Comparison of ENCODE assay signal across 33 cellular contexts in the genomic region with DNA sequence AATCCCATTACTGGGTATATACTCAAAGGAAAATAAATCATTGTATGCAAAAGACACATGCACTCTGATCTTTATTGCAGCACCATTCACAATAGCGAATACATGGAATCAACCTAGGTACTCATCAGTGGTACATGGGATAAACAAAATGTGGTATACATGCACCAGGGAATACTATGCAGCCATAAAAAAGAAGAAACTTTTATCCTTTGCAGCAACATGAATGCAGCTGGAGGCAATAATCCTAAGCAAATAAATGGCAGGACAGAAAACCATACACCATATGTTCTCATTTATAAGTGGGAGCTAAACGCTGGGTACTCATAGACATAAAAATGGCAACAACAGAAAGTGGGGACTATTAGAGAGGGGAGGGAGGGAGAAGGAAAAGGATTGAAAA. TPM values are rescaled to one million over a fixed set of nuclear protein-coding genes. Genes with fewer than 3 reads are reported as not detected.
DNase-seq lines count a peak whose midpoint lies in the region; ATAC-seq, FAIRE-seq and TF ChIP-seq lines count a peak whose summit lies in the region.
"Had no signal": no experiment of that assay in that cellular context is flagged by ENCODE, and none has a peak within 500 bp of the region (broad histone marks: within the 10 kb centered on the region; RNA-seq: fewer than 3 reads in every experiment).

No MANE protein-coding gene starts in this region.

- H4K20me1 ChIP-seq in K562 (replicated peaks; ENCODE audit: control insufficient read depth, insufficient read depth, low read length) = no peaks in the 10 kb centered on the region
- H4K20me1 ChIP-seq: BLaER1 had no signal

- no peaks in the 10 kb centered on the region for H3K27me3 ChIP-seq in K562 (ENCODE audit: control insufficient read depth in 2 of 2, insufficient read depth in 2 of 2, low read length in 2 of 2)
- H3K27me3 ChIP-seq: BE2C; BLaER1; BLaER1 treated with 17β-estradiol and CSF1 and Interleukin-3, amounts not matched to agents 10 nM and 100 nM had no signal

- in situ Hi-C loops in K562 (cut with MboI) = no loop called here

- TF ChIP-seq POLR2A in A549 (IDR thresholded peaks at IDR 0.05; ENCODE audit: low read length) = no peak
- no peak for TF ChIP-seq POLR2A in K562 (conservative IDR thresholded peaks at IDR 0.05)

- H3K9me3 Mint-ChIP-seq in activated naive CD4-positive, alpha-beta T cell treated with anti-CD3 and anti-CD28 coated beads, Interleukin-2, amount 50 U/mL, for 72 hours = no peaks in the 10 kb centered on the region
- H3K9me3 Mint-ChIP-seq: CD14-positive monocyte; CD4-positive, alpha-beta T cell; CD8-positive, alpha-beta memory T cell had no signal

- TF ChIP-seq CTCF in A549 (IDR thresholded peaks at IDR 0.05) = no peak
- TF ChIP-seq CTCF in HEK293 (tag by site-specific recombination; IDR thresholded peaks at IDR 0.05) = no peak
- no peak for TF ChIP-seq CTCF in K562 (IDR thresholded peaks at IDR 0.05 in 2 of 3, conservative IDR thresholded peaks at IDR 0.05 in 1 of 3; ENCODE audit: insufficient read depth in 2 of 3, low read depth in 1 of 3, low read length in 3 of 3)

- CTCF ChIA-PET in A549 (lab: Yijun Ruan, JAX) = interaction anchor here (2.1 kb wide), 1 partner anchor 12 kb away, joined by 5 read pairs; no protein-coding TSS in a partner anchor
- CTCF ChIA-PET in HEK293 (lab: Yijun Ruan, JAX) = no interaction called here
- CTCF ChIA-PET in K562 (lab: Yijun Ruan, JAX; ENCODE audit: low intra/inter-chr PET ratio) = no interaction called here

- POLR2A ChIA-PET in A549 (lab: Yijun Ruan, JAX) (no interaction called here), HEK293 (lab: Yijun Ruan, JAX) (no interaction called here), K562 (lab: Yijun Ruan, JAX) (no interaction called here)

- peaks cover 38 to 42% of the 10 kb centered on the region in 2 experiments for H3K36me3 ChIP-seq in HEK293 (ENCODE audit: control insufficient read depth in 2 of 2, insufficient read depth in 1 of 2, low read length in 2 of 2)
- H3K36me3 ChIP-seq in K562 (ENCODE audit: control insufficient read depth, insufficient read depth, low read length) = peaks cover 70% of the 10 kb centered on the region

- intact Hi-C loops in K562 (cut with micrococcal nuclease) = no loop called here

- BruUV-seq in K562 (replicated peaks; lab: Mats Ljungman, UMichigan) = no TSS peak

- H3K36me3 Mint-ChIP-seq in activated naive CD4-positive, alpha-beta T cell treated with anti-CD3 and anti-CD28 coated beads, Interleukin-2, amount 50 U/mL, for 72 hours = peaks cover 13 to 28% of the 10 kb centered on the region in 2 donors

- FAIRE-seq in A549 (lab: Jason Lieb, UNC) (no peak), K562 (lab: Jason Lieb, UNC) (no peak)
- FAIRE-seq: D721Med had no signal

- H3K27ac ChIP-seq in A549 (no peak overlapping the region), HEK293 (ENCODE audit: extremely low read depth, low read depth, low read length) (no peak overlapping the region), K562 (ENCODE audit: extremely low read depth, low read depth, low read length) (no peak overlapping the region)
- H3K27ac ChIP-seq: 22Rv1; BLaER1; BLaER1 treated with 17β-estradiol and CSF1 and Interleukin-3, amounts not matched to agents 10 nM and 100 nM; C4-2B had no signal

- TF ChIP-seq RAD21 in A549 (conservative IDR thresholded peaks at IDR 0.05 in 1 of 2, IDR thresholded peaks at IDR 0.05 in 1 of 2) = no peak
- no peak for TF ChIP-seq RAD21 in K562 (CRISPR knock-in tag; conservative IDR thresholded peaks at IDR 0.05 in 1 of 2, IDR thresholded peaks at IDR 0.05 in 1 of 2)

- H3K9me3 ChIP-seq in A549 = no peaks in the 10 kb centered on the region
- H3K9me3 ChIP-seq in HEK293 (ENCODE audit: control insufficient read depth, insufficient read depth, low read depth, low read length) = no peaks in the 10 kb centered on the region
- no peaks in the 10 kb centered on the region for H3K9me3 ChIP-seq in K562 (replicated peaks; ENCODE audit: control insufficient read depth, insufficient read depth, low read depth, low read length)
- H3K9me3 ChIP-seq: BE2C, Caco-2 had no signal

- no peak overlapping the region for H3K4me2 ChIP-seq in A549
- no peak overlapping the region for H3K4me2 ChIP-seq in K562 (ENCODE audit: insufficient read depth, low read length)
- H3K4me2 ChIP-seq: BLaER1; BLaER1 treated with 17β-estradiol and CSF1 and Interleukin-3, amounts not matched to agents 10 nM and 100 nM had no signal

- DNase-seq in A549 (ENCODE audit: low read depth in 1 of 2, low spot score in 1 of 2) (no peak), K562 (ENCODE audit: extremely low read depth in 1 of 4, low spot score in 3 of 4) (no peak), NCI-H2227 (lab: John Stamatoyannopoulos, UW; ENCODE audit: unreplicated experiment) (no peak), left lobe of liver (ENCODE audit: low spot score) (no peak)
- no peak for DNase-seq in activated naive CD4-positive, alpha-beta T cell treated with anti-CD3 and anti-CD28 coated beads, Interleukin-2, amount 50 U/mL, for 72 hours (ENCODE audit: low spot score in 2 of 2)
- DNase-seq: 8988T; ACHN; AML-193; BE2C; C1 segment of cervical spinal cord; Caco-2; Calu3; CD4-positive, alpha-beta memory T cell; CD4-positive, alpha-beta T cell; CD4-positive, CD25-positive, alpha-beta regulatory T cell; CD8-positive, alpha-beta memory T cell; CD8-positive, alpha-beta T cell; COR-L47; DMS 273 treated with DMSO at 0.1 percent for 48 hours; DMS153; DMS53; DMS79; DMS79 treated with DMSO at 0.1 percent for 48 hours; DND-41; EL had no signal

- no peak overlapping the region for H2AFZ ChIP-seq in K562 (ENCODE audit: low read depth, low read length)

- no peaks in the 10 kb centered on the region for H3K9me1 ChIP-seq in K562 (ENCODE audit: control insufficient read depth, insufficient read depth, low read length)

- H3K4me3 ChIP-seq in A549 (no peak overlapping the region), HEK293 (ENCODE audit: low read depth, low read length) (no peak overlapping the region), K562 (no peak overlapping the region)
- H3K4me3 ChIP-seq: BLaER1; BLaER1 treated with 17β-estradiol and CSF1 and Interleukin-3, amounts not matched to agents 10 nM and 100 nM had no signal

- TF ChIP-seq EP300 in A549 (IDR thresholded peaks at IDR 0.05) (no peak), K562 (IDR thresholded peaks at IDR 0.05; ENCODE audit: low read length) (no peak)

- H3K4me1 ChIP-seq in A549 (no peaks in the 10 kb centered on the region), HEK293 (ENCODE audit: control insufficient read depth, insufficient read depth, low read length) (no peaks in the 10 kb centered on the region), K562 (replicated peaks in 1 of 2; ENCODE audit: control insufficient read depth in 2 of 2, insufficient read depth in 2 of 2, low read length in 2 of 2) (no peaks in the 10 kb centered on the region)
- H3K4me1 ChIP-seq: BLaER1; BLaER1 treated with 17β-estradiol and CSF1 and Interleukin-3, amounts not matched to agents 10 nM and 100 nM; Caco-2 had no signal

- WGBS in A549 (ENCODE audit: missing lambda C conversion rate) = 94% methylated on average over 2 of the region's 2 CpGs
- 90% methylated on average over 2 of the region's 2 CpGs for WGBS in K562 (ENCODE audit: insufficient coverage, low coverage, missing lambda C conversion rate)

- no peak overlapping the region for H3K27ac Mint-ChIP-seq in activated naive CD4-positive, alpha-beta T cell treated with anti-CD3 and anti-CD28 coated beads, Interleukin-2, amount 50 U/mL, for 72 hours
- H3K27ac Mint-ChIP-seq: B cell; CD14-positive monocyte; CD4-positive, alpha-beta T cell; CD4-positive, CD25-positive, alpha-beta regulatory T cell; CD8-positive, alpha-beta T cell had no signal

- no peak for ATAC-seq in A549
- no peak for ATAC-seq in K562
- ATAC-seq in activated naive CD4-positive, alpha-beta T cell treated with anti-CD3 and anti-CD28 coated beads, Interleukin-2, amount 50 U/mL, for 72 hours = no peak
- ATAC-seq in left lobe of liver = no peak
- ATAC-seq: CD8-positive, alpha-beta T cell had no signal

- no peaks in the 10 kb centered on the region; the same call in 1 of the 3 replicates for H3K79me2 ChIP-seq in K562 (ENCODE audit: control insufficient read depth, insufficient read depth, low read length)

- H3K9ac ChIP-seq in K562 (ENCODE audit: insufficient read depth in 1 of 2, low read depth in 2 of 2, low read length in 2 of 2) = no peak overlapping the region
- H3K9ac ChIP-seq: BLaER1; BLaER1 treated with 17β-estradiol and CSF1 and Interleukin-3, amounts not matched to agents 10 nM and 100 nM had no signal

TF ChIP-seq in A549, 52 proteins besides CTCF, POLR2A, EP300 and RAD21 (continues in another document):
- TF ChIP-seq ESRRA (IDR thresholded peaks at IDR 0.05; ENCODE audit: borderline replicate concordance, low read length) = no peak

TF ChIP-seq in K562, 482 proteins besides CTCF, POLR2A, EP300 and RAD21 (continues in another document):
- TF ChIP-seq RBM25 (IDR thresholded peaks at IDR 0.05; ENCODE audit: low read depth, low read length, severe bottlenecking) = peak; percentile 71

RNA-seq across cellular contexts. Expression of gene ERGIC2, which starts 15.9 kb away (rescaled TPM):
- polyA plus RNA-seq in A549 (2011; rRNA removed) = 60.0 and 69.3 TPM in 2 replicates
- 16.0 and 17.9 TPM in 2 replicates for polyA plus RNA-seq in A549 (2012; cell fraction: cytosol; rRNA removed)
- polyA plus RNA-seq in A549 (2012; cell fraction: nucleus; rRNA removed) = 4.2 and 5.7 TPM in 2 replicates
- polyA plus RNA-seq in A549 (2017; fragmentation: RNase III; extraction: RNeasy Plus Mini Kit Qiagen cat#74134 plus additional on column Dnase treatment) = 94.1 to 100 TPM (median 94.4 TPM) in 3 replicates
- polyA minus RNA-seq in A549 (2011; rRNA and poly(A)+ RNA removed) = 13.8 and 18.0 TPM in 2 replicates
- 22.5 and 49.5 TPM in 2 replicates for total RNA-seq in K562 (2011; cell fraction: chromatin; rRNA removed; ENCODE audit: low replicate concordance)
- 18.8 and 24.6 TPM in 2 replicates for total RNA-seq in K562 (2011; cell fraction: nucleolus; rRNA removed)
- total RNA-seq in K562 (2011; cell fraction: nucleoplasm; rRNA removed) = 41.5 and 45.3 TPM in 2 replicates
- 24.1 and 26.2 TPM in 2 replicates for total RNA-seq in K562 (2014; rRNA removed)
- 87.1 and 96.5 TPM in 2 replicates for total RNA-seq in K562 (2014; rRNA removed; fragmentation: Illumina TruSeq; extraction: Trizol)
- 64.6 and 75.7 TPM in 2 replicates for total RNA-seq in K562 (2015; rRNA removed; fragmentation: Illumina TruSeq; extraction: Trizol)
- 56.3 and 61.0 TPM in 2 replicates for total RNA-seq in K562 (2021)
- polyA plus RNA-seq in K562 (2011; rRNA removed) = 37.9 and 54.9 TPM in 2 replicates
- 11.3 and 30.3 TPM in 2 replicates for polyA plus RNA-seq in K562 (2011; cell fraction: cytosol; rRNA removed)
- polyA plus RNA-seq in K562 (2011; cell fraction: nucleus; rRNA removed) = 10.0 and 16.6 TPM in 2 replicates
- polyA plus RNA-seq in K562 (2012) = 41.8 and 49.5 TPM in 2 replicates
- polyA plus RNA-seq in K562 (2014; fragmentation: Illumina TruSeq; extraction: Trizol) = 60.6 and 86.2 TPM in 2 replicates
- 100 to 1,000 TPM; 151 to 180 TPM for polyA plus RNA-seq in K562 (2014; fragmentation: Nextera tagmentation; extraction: Ambion mirVana)
- 34.5 and 35.2 TPM in 2 replicates for polyA plus RNA-seq in K562 (2014; rRNA removed)
- 32.7 and 39.5 TPM in 2 replicates for polyA minus RNA-seq in K562 (2011; rRNA and poly(A)+ RNA removed)
- polyA minus RNA-seq in K562 (2011; cell fraction: cytosol; rRNA and poly(A)+ RNA removed) = 8.1 and 17.3 TPM in 2 replicates
- polyA minus RNA-seq in K562 (2011; cell fraction: nucleus; rRNA and poly(A)+ RNA removed) = 30.0 and 60.5 TPM in 2 replicates
- total RNA-seq in activated naive CD4-positive, alpha-beta T cell treated with anti-CD3 and anti-CD28 coated beads, Interleukin-2, amount 50 U/mL, for 72 hours = 10 to 100 TPM; 73.6 to 93.5 TPM
- total RNA-seq in left lobe of liver = 31.7 TPM
